10 cellular contexts compared by ENCODE assay signal in the genomic region with DNA sequence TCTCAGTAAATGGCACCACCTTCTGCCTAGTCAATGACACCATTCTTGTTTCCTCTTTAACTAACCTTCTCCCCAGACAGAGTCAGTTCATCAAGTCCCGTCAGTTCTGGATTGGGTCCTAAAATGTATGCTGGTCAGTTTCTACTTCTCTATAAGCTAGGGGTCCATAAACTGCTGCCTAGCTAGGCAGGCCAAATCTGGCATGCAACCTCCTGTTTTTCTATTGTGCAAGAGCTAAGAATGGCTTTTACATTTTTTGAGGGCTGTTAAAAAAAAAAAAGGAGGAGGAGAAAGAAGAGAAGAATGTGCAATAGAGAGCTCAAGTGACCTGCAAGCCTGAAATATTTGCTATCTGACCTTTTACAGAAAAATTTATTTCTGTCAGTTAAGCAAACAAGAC. TPM values are rescaled to one million over a fixed set of nuclear protein-coding genes. Genes with fewer than 3 reads are reported as not detected.
DNase-seq lines count a peak whose midpoint lies in the region; ATAC-seq and TF ChIP-seq lines count a peak whose summit lies in the region.
"Had no signal": no experiment of that assay in that cellular context is flagged by ENCODE, and none has a peak within 500 bp of the region (broad histone marks: within the 10 kb centered on the region; RNA-seq: fewer than 3 reads in every experiment).

No MANE protein-coding gene starts in this region.

- H3K4me2 ChIP-seq in IMR-90 (ENCODE audit: low read depth, low read length), result peak overlapping the region; percentile 92

- BruUV-seq in IMR-90 (replicated peaks; lab: Mats Ljungman, UMichigan), result no TSS peak
- no TSS peak for BruUV-seq in MCF 10A (replicated peaks; lab: Mats Ljungman, UMichigan)

- no peaks in the 10 kb centered on the region for H3K27me3 ChIP-seq in IMR-90 (ENCODE audit: control insufficient read depth, insufficient read depth, low read length)

- H3K36me3 Mint-ChIP-seq in MCF 10A (ENCODE audit: insufficient read depth, unreplicated experiment), result no peaks in the 10 kb centered on the region
- H3K36me3 Mint-ChIP-seq in type B pancreatic cell, result no peaks in the 10 kb centered on the region

- TF ChIP-seq CTCF in IMR-90 (conservative IDR thresholded peaks at IDR 0.05; ENCODE audit: low read depth, low read length), result no peak
- no peak for TF ChIP-seq CTCF in MCF 10A (IDR thresholded peaks at IDR 0.05; ENCODE audit: unreplicated experiment)
- TF ChIP-seq CTCF in type B pancreatic cell (conservative IDR thresholded peaks at IDR 0.05), result no peak
- TF ChIP-seq CTCF in omental fat pad (IDR thresholded peaks at IDR 0.05), result no peak

- H3K4me1 Mint-ChIP-seq in MCF 10A (ENCODE audit: insufficient read depth, unreplicated experiment) (peaks cover 20% of the 10 kb centered on the region), type B pancreatic cell (ENCODE audit: unreplicated experiment) (peaks cover 5% of the 10 kb centered on the region)

- POLR2A ChIA-PET in IMR-90 (lab: Charles Lee; ENCODE audit: unreplicated experiment), result interaction anchor here (0.6 kb wide), 1 partner anchor 91 kb away, joined by 3 read pairs; no protein-coding TSS in a partner anchor
- POLR2A ChIA-PET in MCF 10A (lab: Yijun Ruan, JAX), result interaction anchor here (0.7 to 4.4 kb wide), 18 partner anchors 8 to 116 kb away, joined by 3 to 38 read pairs (median 7); partner anchors contain the start of gene FOS

- H2BK5ac ChIP-seq in IMR-90 (ENCODE audit: low read depth, low read length, poor library complexity, severe bottlenecking), result peak overlapping the region; percentile 97

- peak overlapping the region; percentile 76; the same call in 1 of the 2 replicates for H3K27ac ChIP-seq in IMR-90 (ENCODE audit: insufficient read depth, low read length)

- dilution Hi-C loops in IMR-90 (cut with HindIII; ENCODE audit: low sequenced_read_pairs, unreplicated experiment), result no loop called here

- peak overlapping the region; percentile 3 to 89; a peak in 2 of 4 replicates for H4K8ac ChIP-seq in IMR-90 (ENCODE audit: low read depth in 2 of 2, low read length in 2 of 2)

- H3K9me3 Mint-ChIP-seq in MCF 10A (ENCODE audit: unreplicated experiment) (no peaks in the 10 kb centered on the region), type B pancreatic cell (no peaks in the 10 kb centered on the region)

- peak overlapping the region; percentile 91; the same call in 1 of the 2 replicates for H3K14ac ChIP-seq in IMR-90 (replicated peaks; ENCODE audit: low read depth, low read length)

- peak overlapping the region; percentile 99 for H3K18ac ChIP-seq in IMR-90 (ENCODE audit: low read depth, low read length)

- peak overlapping the region; percentile 97 for H2BK20ac ChIP-seq in IMR-90 (ENCODE audit: low read depth, low read length)

- no peak overlapping the region for H3K4me3 ChIP-seq in IMR-90 (ENCODE audit: insufficient read depth, low read depth, low read length)
- H3K4me3 ChIP-seq: mucosa of descending colon had no signal

- H2BK120ac ChIP-seq in IMR-90 (ENCODE audit: low read depth, low read length), result peak overlapping the region; percentile 83

- H3K9ac ChIP-seq in IMR-90 (ENCODE audit: low read depth, low read length), result no peak overlapping the region

- peak overlapping the region; percentile 91 for H4K91ac ChIP-seq in IMR-90 (ENCODE audit: insufficient read depth, low read depth, low read length)

- H3K79me1 ChIP-seq in IMR-90 (ENCODE audit: low read depth in 1 of 2, low read length in 2 of 2), result no peaks in the 10 kb centered on the region

- intact Hi-C loops in IMR-90 (cut with micrococcal nuclease), result no loop called here
- intact Hi-C loops in MCF 10A (cut with micrococcal nuclease), result no loop called here

- CTCF ChIA-PET in IMR-90 (lab: Yijun Ruan, JAX), result interaction anchor here (0.5 to 0.6 kb wide), 3 partner anchors 22 to 332 kb away, joined by 3 read pairs; no protein-coding TSS in a partner anchor
- CTCF ChIA-PET in MCF 10A (lab: Yijun Ruan, JAX), result interaction anchor here (0.7 to 1.4 kb wide), 4 partner anchors 16 to 47 kb away, joined by 3 to 4 read pairs (median 3); no protein-coding TSS in a partner anchor

- peak overlapping the region; percentile 60; the same call in 1 of the 2 replicates for H3K23ac ChIP-seq in IMR-90 (ENCODE audit: low read depth, low read length)

- H2BK15ac ChIP-seq in IMR-90 (ENCODE audit: low read depth, low read length), result peak overlapping the region; percentile 95; the same call in 2 of the 3 replicates

- peak overlapping the region; percentile 29; the same call in 1 of the 2 replicates for H3K56ac ChIP-seq in IMR-90 (ENCODE audit: extremely low read depth, insufficient read depth, low read length)

- ATAC-seq in IMR-90 (ENCODE audit: low read depth) (peak; percentile 50), left lobe of liver (peak; percentile 29), omental fat pad (ENCODE audit: low FRiP score) (no peak), HG03139 (IDR thresholded peaks at IDR 0.05; ENCODE audit: unreplicated experiment) (no peak), HG03108 (IDR thresholded peaks at IDR 0.05; ENCODE audit: unreplicated experiment) (no peak)
- ATAC-seq: mucosa of descending colon had no signal

- H2AK9ac ChIP-seq in IMR-90 (replicated peaks; ENCODE audit: low read depth, low read length, poor library complexity), result peak overlapping the region; percentile 42

- in situ Hi-C loops in IMR-90 (cut with MboI; ENCODE audit: low sequenced_read_pairs), result no loop called here

- no CpG with 5 or more reads among the region's 1 CpG for WGBS in IMR-90 (ENCODE audit: extremely low coverage in 2 of 2, insufficient read length in 1 of 2), 2 experiments

- peaks cover 13% of the 10 kb centered on the region for H3K4me1 ChIP-seq in IMR-90 (ENCODE audit: control insufficient read depth, insufficient read depth, low read length)

- peak overlapping the region; percentile 57 for H3K27ac Mint-ChIP-seq in MCF 10A (ENCODE audit: low read depth, unreplicated experiment)
- H3K27ac Mint-ChIP-seq in type B pancreatic cell, result peak overlapping the region; percentile 22

- peaks cover 12% of the 10 kb centered on the region for H3K9me1 ChIP-seq in IMR-90 (ENCODE audit: insufficient read depth, low read length)

- TF ChIP-seq POLR2A in IMR-90 (IDR thresholded peaks at IDR 0.05; ENCODE audit: low read depth, low read length), result no peak

- H2AFZ ChIP-seq in IMR-90 (replicated peaks; ENCODE audit: low read length, poor library complexity), result peak overlapping the region; percentile 51

- peak overlapping the region; percentile 100 for H4K5ac ChIP-seq in IMR-90 (ENCODE audit: low read depth, low read length)

- H3K4me3 Mint-ChIP-seq in MCF 10A (ENCODE audit: unreplicated experiment) (peak overlapping the region; percentile 21), type B pancreatic cell (peak overlapping the region; percentile 6)

- peak overlapping the region; percentile 85 for H2AK5ac ChIP-seq in IMR-90 (ENCODE audit: low read depth, low read length)

- no peaks in the 10 kb centered on the region for H3K36me3 ChIP-seq in IMR-90 (ENCODE audit: control insufficient read depth, insufficient read depth, low read length)

- H3K9me3 ChIP-seq in IMR-90 (ENCODE audit: control insufficient read depth, insufficient read depth, low read length), result no peaks in the 10 kb centered on the region
- H3K9me3 ChIP-seq: mucosa of descending colon had no signal

- no peaks in the 10 kb centered on the region for H4K20me1 ChIP-seq in IMR-90 (ENCODE audit: insufficient read depth, low read length)

- H3K27me3 Mint-ChIP-seq in MCF 10A (ENCODE audit: insufficient read depth, unreplicated experiment) (no peaks in the 10 kb centered on the region), type B pancreatic cell (peaks cover 7% of the 10 kb centered on the region)

- DNase-seq in IMR-90 (peak; percentile 71), MCF 10A (ENCODE audit: unreplicated experiment) (peak; percentile 71), left lobe of liver (ENCODE audit: low spot score) (no peak), type B pancreatic cell (ENCODE audit: extremely low spot score, unreplicated experiment) (no peak), omental fat pad (ENCODE audit: low spot score) (no peak), middle frontal gyrus (ENCODE audit: extremely low spot score, low spot score) (no peak)
- DNase-seq: mucosa of descending colon, T-helper 2 cell had no signal

- TF ChIP-seq RAD21 in IMR-90 (IDR thresholded peaks at IDR 0.05; ENCODE audit: low read length), result no peak

- peak overlapping the region; percentile 83 for H3K4ac ChIP-seq in IMR-90 (ENCODE audit: low read depth, low read length)

TF ChIP-seq in IMR-90, 13 proteins besides CTCF, POLR2A, EP300 and RAD21:
- TF ChIP-seq CEBPB (IDR thresholded peaks at IDR 0.05; ENCODE audit: low read depth, low read length), result peak; percentile 97
- no peak for TF ChIP-seq NFE2L2 (IDR thresholded peaks at IDR 0.05; ENCODE audit: low read depth, low read length)

RNA-seq across cellular contexts. Expression of gene TMED10, which starts 6.4 kb away (rescaled TPM):
- 327 and 441 TPM in 2 replicates for total RNA-seq in IMR-90 (2012; rRNA removed)
- 244 and 254 TPM in 2 replicates for polyA plus RNA-seq in IMR-90 (2012; rRNA removed)
- polyA plus RNA-seq in IMR-90 (2012; cell fraction: cytosol; rRNA removed), result 142 and 290 TPM in 2 replicates
- 69.6 and 90.7 TPM in 2 replicates for polyA plus RNA-seq in IMR-90 (2012; cell fraction: nucleus; rRNA removed; ENCODE audit: low replicate concordance)
- 454 and 526 TPM in 2 replicates for total RNA-seq in MCF 10A (2022)
- 275 TPM for total RNA-seq in left lobe of liver
- total RNA-seq in type B pancreatic cell (ENCODE audit: low replicate concordance), result 273 and 303 TPM in 2 replicates
- total RNA-seq in omental fat pad, result 100 to 1,000 TPM; 189 to 372 (median 341) TPM

RNA-seq across cellular contexts. Expression of gene NEK9, which starts 56.0 kb away (rescaled TPM):
- total RNA-seq in IMR-90 (2012; rRNA removed) (22.9 and 31.4 TPM in 2 replicates), MCF 10A (2022) (112 and 113 TPM in 2 replicates), left lobe of liver (50.1 TPM), type B pancreatic cell (ENCODE audit: low replicate concordance) (81.3 and 117 TPM in 2 replicates), omental fat pad (10 to 100 TPM; 40.1 to 68.3 (median 54.8) TPM)
- 18.8 and 23.2 TPM in 2 replicates for polyA plus RNA-seq in IMR-90 (2012; rRNA removed)
- 13.8 and 26.9 TPM in 2 replicates for polyA plus RNA-seq in IMR-90 (2012; cell fraction: cytosol; rRNA removed)
- 42.3 and 45.3 TPM in 2 replicates for polyA plus RNA-seq in IMR-90 (2012; cell fraction: nucleus; rRNA removed; ENCODE audit: low replicate concordance)

Comparison
In these comparisons a context has a peak if more than half of its experiments do, and no peak if none do; other contexts are left out.
1. ATAC-seq: peak in IMR-90 (single experiment) and left lobe of liver (single experiment); none in omental fat pad (single experiment), HG03139 (single experiment) and HG03108 (single experiment).
2. DNase-seq: peak in IMR-90 (single experiment) and MCF 10A (single experiment); none in left lobe of liver (single experiment), type B pancreatic cell (single experiment), omental fat pad (single experiment) and middle frontal gyrus (single experiment).